8 cellular contexts compared by ENCODE assay signal in genomic region chr22:36856121-36856791, GRCh38. TPM values are rescaled to one million over a fixed set of nuclear protein-coding genes. Genes with fewer than 3 reads are reported as not detected.
DNase-seq lines count a peak whose midpoint lies in the region; ATAC-seq and TF ChIP-seq lines count a peak whose summit lies in the region.

No MANE protein-coding gene starts in this region.

- intact Hi-C loops in sciatic nerve (cut with DNase I) = no loop called here

- H3K4me1 Mint-ChIP-seq in T-helper 2 cell treated with Interferon-gamma antibody and Interleukin-4, amounts not matched to agents 5 μg/mL and 100 μg/mL, for 36 hours (ENCODE audit: low read depth) = peaks cover 40% of the 10 kb centered on the region

- peak; percentile 74 for DNase-seq in AG10803 (ENCODE audit: low read depth)
- DNase-seq in NCI-H1930 (lab: John Stamatoyannopoulos, UW) = peak; percentile 71 to 92
- DNase-seq in T-helper 2 cell treated with Interferon-gamma antibody and Interleukin-4, amounts not matched to agents 5 μg/mL and 100 μg/mL, for 36 hours (ENCODE audit: low spot score) = peak; percentile 91
- peak; percentile 66 for DNase-seq in amniotic epithelial cell (ENCODE audit: low read depth)
- peak; percentile 86 for DNase-seq in right atrium auricular region (ENCODE audit: low spot score)
- DNase-seq in sciatic nerve (ENCODE audit: low spot score) = peak; percentile 94

- no peaks in the 10 kb centered on the region for H3K27me3 ChIP-seq in right atrium auricular region

- TF ChIP-seq CTCF in AG10803 (conservative IDR thresholded peaks at IDR 0.05; ENCODE audit: low read length) = peak; percentile 100
- TF ChIP-seq CTCF in right atrium auricular region (IDR thresholded peaks at IDR 0.05) = peak; percentile 100

- H3K36me3 Mint-ChIP-seq in T-helper 2 cell treated with Interferon-gamma antibody and Interleukin-4, amounts not matched to agents 5 μg/mL and 100 μg/mL, for 36 hours (ENCODE audit: low read depth) = peaks cover 6% of the 10 kb centered on the region

- ATAC-seq in GM21529 (IDR thresholded peaks at IDR 0.05; ENCODE audit: unreplicated experiment) (peak; percentile 30), sciatic nerve (peak; percentile 94), HG03571 (IDR thresholded peaks at IDR 0.05; ENCODE audit: unreplicated experiment) (no peak)

- peaks cover 3% of the 10 kb centered on the region for H3K9me3 Mint-ChIP-seq in T-helper 2 cell treated with Interferon-gamma antibody and Interleukin-4, amounts not matched to agents 5 μg/mL and 100 μg/mL, for 36 hours

- H3K27ac Mint-ChIP-seq in T-helper 2 cell treated with Interferon-gamma antibody and Interleukin-4, amounts not matched to agents 5 μg/mL and 100 μg/mL, for 36 hours = no peak overlapping the region

- no peaks in the 10 kb centered on the region for H3K9me3 ChIP-seq in right atrium auricular region

- no peak overlapping the region for H3K27ac ChIP-seq in right atrium auricular region

- H3K27me3 Mint-ChIP-seq in T-helper 2 cell treated with Interferon-gamma antibody and Interleukin-4, amounts not matched to agents 5 μg/mL and 100 μg/mL, for 36 hours (ENCODE audit: low read depth) = peaks cover under 1% of the 10 kb centered on the region

- H3K4me1 ChIP-seq in right atrium auricular region = peaks cover 0 to 11% of the 10 kb centered on the region in 2 donors

- H3K36me3 ChIP-seq in right atrium auricular region = no peaks in the 10 kb centered on the region

- H3K4me3 ChIP-seq in AG10803 (ENCODE audit: low read length) (no peak overlapping the region), right atrium auricular region (no peak overlapping the region)

- H3K4me3 Mint-ChIP-seq in T-helper 2 cell treated with Interferon-gamma antibody and Interleukin-4, amounts not matched to agents 5 μg/mL and 100 μg/mL, for 36 hours = peak overlapping the region; percentile 45

RNA-seq across cellular contexts. Expression of gene NCF4, which starts 4.5 kb away (rescaled TPM):
- total RNA-seq in right atrium auricular region (1 to 10 TPM; 3.9 to 7.0 TPM), sciatic nerve (30.4 TPM)

RNA-seq across cellular contexts. Expression of gene PVALB, which starts 39.4 kb away (rescaled TPM):
- total RNA-seq in right atrium auricular region (not detected), sciatic nerve (not detected)

RNA-seq across cellular contexts. Expression of gene CSF2RB, which starts 57.2 kb away (rescaled TPM):
- 1 to 10 TPM; 1.8 to 4.2 TPM for total RNA-seq in right atrium auricular region
- total RNA-seq in sciatic nerve = 10.1 TPM
